ENCODE assay signal across 22 cellular contexts in the genomic region with DNA sequence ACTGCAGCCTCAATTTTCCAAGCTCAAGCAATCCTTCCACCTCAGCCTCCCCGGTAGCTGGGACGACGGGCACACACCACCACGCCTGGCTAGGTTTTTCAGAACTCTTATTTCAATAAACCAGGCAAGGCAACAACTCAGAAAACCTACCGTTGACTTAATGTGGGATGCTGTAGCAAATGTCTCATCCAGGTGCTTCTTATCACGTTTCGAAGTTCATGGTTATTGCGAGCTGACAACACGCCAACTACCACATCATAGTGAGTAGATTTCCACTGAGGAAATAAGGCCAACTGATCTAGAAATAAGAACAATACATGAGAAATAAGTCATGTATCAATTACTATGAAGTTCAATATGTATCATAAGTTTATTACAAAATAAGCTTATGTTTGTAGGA.
"Had no signal": no experiment of that assay in that cellular context is flagged by ENCODE, and none has a peak within 500 bp of the region (broad histone marks: within the 10 kb centered on the region; RNA-seq: fewer than 3 reads in every experiment).

No MANE protein-coding gene starts in this region.

- H3K4me1 ChIP-seq: foreskin keratinocyte, left lung, lower lobe of right lung had no signal

- ATAC-seq: foreskin keratinocyte, heart right ventricle, left cardiac atrium, left lung, left ventricle myocardium superior, lower lobe of right lung, mucosa of descending colon had no signal

- H3K4me3 ChIP-seq: coronary artery, dorsolateral prefrontal cortex, esophagus muscularis mucosa, heart right ventricle, left lung, lower lobe of right lung, mucosa of descending colon had no signal

- FAIRE-seq: colon, endothelial cell of umbilical vein, frontal cortex, islet of Langerhans, keratinocyte had no signal

- H3K9me3 ChIP-seq: esophagus muscularis mucosa, heart right ventricle, left lung, lower lobe of right lung, mucosa of descending colon had no signal

- DNase-seq: dermis blood vessel endothelial cell; dorsolateral prefrontal cortex; effector CD4-positive, alpha-beta T cell; effector memory CD4-positive, alpha-beta T cell; foreskin keratinocyte; glutamatergic neuron; head of caudate nucleus; heart right ventricle; hippocampal formation; left cardiac atrium; left lung; left ventricle myocardium superior; lower lobe of right lung; mesenchymal stem cell; mucosa of descending colon had no signal

- H3K27ac ChIP-seq: coronary artery, dorsolateral prefrontal cortex, esophagus muscularis mucosa, foreskin keratinocyte, heart right ventricle, left lung, lower lobe of right lung had no signal

- H3K27me3 ChIP-seq: dorsolateral prefrontal cortex, esophagus muscularis mucosa, foreskin keratinocyte, heart right ventricle, left lung had no signal
